Comparison of ENCODE assay signal across 1 cellular context in genomic region chr6:56984374-56984773, GRCh38.
TF ChIP-seq lines count a peak whose summit lies in the region.

No MANE protein-coding gene starts in this region.

TF ChIP-seq in K562, 482 proteins besides CTCF, POLR2A, EP300 and RAD21:
- TF ChIP-seq SMARCE1 (IDR thresholded peaks at IDR 0.05), result no peak
- no peak for TF ChIP-seq CEBPG (CRISPR knock-in tag; IDR thresholded peaks at IDR 0.05)
- TF ChIP-seq CEBPG (tag; conservative IDR thresholded peaks at IDR 0.05 in 1 of 2, IDR thresholded peaks at IDR 0.05 in 1 of 2), result peak; percentile 33 to 70; a peak in 2 of 4 replicates
- TF ChIP-seq CEBPB (tag; IDR thresholded peaks at IDR 0.05), result peak; percentile 42; the same call in 1 of the 2 replicates
